Comparison of ENCODE assay signal across 13 cellular contexts in genomic region chr17:57915532-57915931, GRCh38. TPM values are rescaled to one million over a fixed set of nuclear protein-coding genes. Genes with fewer than 3 reads are reported as not detected.
DNase-seq lines count a peak whose midpoint lies in the region; ATAC-seq and TF ChIP-seq lines count a peak whose summit lies in the region.
"Had no signal": no experiment of that assay in that cellular context is flagged by ENCODE, and none has a peak within 500 bp of the region (broad histone marks: within the 10 kb centered on the region; RNA-seq: fewer than 3 reads in every experiment).

No MANE protein-coding gene starts in this region.

- 15 to 24% methylated on average over 10 of the region's 10 CpGs for WGBS in aorta, 2 donors

- DNase-seq in NCI-H345 (lab: John Stamatoyannopoulos, UW) (peak; percentile 27), NCI-H345 treated with DMSO at 0.1 percent for 48 hours (lab: John Stamatoyannopoulos, UW; ENCODE audit: unreplicated experiment) (no peak), fibroblast of peridontal ligament (ENCODE audit: extremely low read depth) (peak; percentile 23), nephron progenitor cell (peak; percentile 38), aorta (no peak), ureter (ENCODE audit: low spot score) (no peak)
- no peak for DNase-seq in activated CD4-positive, alpha-beta T cell treated with anti-CD3 and anti-CD28 coated beads, Interleukin-2, amount 10 ng/mL, durations not matched to agents 24 days and 14 days
- no peak for DNase-seq in activated T-cell treated with anti-CD3 and anti-CD28 coated beads, Interleukin-2, amount 50 U/mL, for 72 hours
- DNase-seq: activated effector memory CD4-positive, alpha-beta T cell treated with anti-CD3 and anti-CD28 coated beads, Interleukin-2, amount 50 U/mL, for 16 hours; effector CD4-positive, alpha-beta T cell; natural killer cell; stimulated activated CD4-positive, alpha-beta T cell treated with anti-CD3 and anti-CD28 coated beads, Interleukin-4, amount 100 ng/mL, for 1 hour had no signal

- peak overlapping the region; percentile 25 for H3K4me3 Mint-ChIP-seq in nephron progenitor cell
- no peak overlapping the region for H3K4me3 Mint-ChIP-seq in activated CD4-positive, alpha-beta T cell treated with anti-CD3 and anti-CD28 coated beads, Interleukin-2, amount 10 ng/mL, durations not matched to agents 24 days and 14 days
- no peak overlapping the region for H3K4me3 Mint-ChIP-seq in activated T-cell treated with anti-CD3 and anti-CD28 coated beads, Interleukin-2, amount 50 U/mL, for 72 hours
- H3K4me3 Mint-ChIP-seq: natural killer cell had no signal

- no peak overlapping the region for H3K4me3 ChIP-seq in aorta (ENCODE audit: low read length in 2 of 2)

- TF ChIP-seq CTCF in nephron progenitor cell (IDR thresholded peaks at IDR 0.05), result no peak

- peaks cover 86% of the 10 kb centered on the region for H3K4me1 Mint-ChIP-seq in nephron progenitor cell
- no peaks in the 10 kb centered on the region for H3K4me1 Mint-ChIP-seq in activated CD4-positive, alpha-beta T cell treated with anti-CD3 and anti-CD28 coated beads, Interleukin-2, amount 10 ng/mL, durations not matched to agents 24 days and 14 days
- H3K4me1 Mint-ChIP-seq in activated T-cell treated with anti-CD3 and anti-CD28 coated beads, Interleukin-2, amount 50 U/mL, for 72 hours (ENCODE audit: low read depth), result no peaks in the 10 kb centered on the region
- H3K4me1 Mint-ChIP-seq: natural killer cell had no signal

- no peaks in the 10 kb centered on the region for H3K36me3 Mint-ChIP-seq in nephron progenitor cell (ENCODE audit: low read depth)
- H3K36me3 Mint-ChIP-seq in activated CD4-positive, alpha-beta T cell treated with anti-CD3 and anti-CD28 coated beads, Interleukin-2, amount 10 ng/mL, durations not matched to agents 24 days and 14 days (ENCODE audit: low read depth), result no peaks in the 10 kb centered on the region
- H3K36me3 Mint-ChIP-seq in activated T-cell treated with anti-CD3 and anti-CD28 coated beads, Interleukin-2, amount 50 U/mL, for 72 hours (ENCODE audit: insufficient read depth in 2 of 2), result no peaks in the 10 kb centered on the region
- H3K36me3 Mint-ChIP-seq: natural killer cell had no signal

- H3K4me1 ChIP-seq in aorta (ENCODE audit: control insufficient read depth in 1 of 2, insufficient read depth in 2 of 2, low read length in 2 of 2), result peaks cover 0 to 5% of the 10 kb centered on the region in 2 donors

- H3K36me3 ChIP-seq in aorta (ENCODE audit: control insufficient read depth in 1 of 2, insufficient read depth in 2 of 2, low read length in 1 of 2), result no peaks in the 10 kb centered on the region

- H3K27ac ChIP-seq in aorta (ENCODE audit: low read depth in 1 of 2, low read length in 2 of 2), result no peak overlapping the region

- no peaks in the 10 kb centered on the region for H3K9me3 Mint-ChIP-seq in nephron progenitor cell
- H3K9me3 Mint-ChIP-seq in activated CD4-positive, alpha-beta T cell treated with anti-CD3 and anti-CD28 coated beads, Interleukin-2, amount 10 ng/mL, durations not matched to agents 24 days and 14 days, result no peaks in the 10 kb centered on the region
- H3K9me3 Mint-ChIP-seq in activated T-cell treated with anti-CD3 and anti-CD28 coated beads, Interleukin-2, amount 50 U/mL, for 72 hours, result no peaks in the 10 kb centered on the region
- H3K9me3 Mint-ChIP-seq: natural killer cell had no signal

- peak; percentile 34 for ATAC-seq in aorta (ENCODE audit: low FRiP score)
- ATAC-seq in activated T-cell treated with anti-CD3 and anti-CD28 coated beads, Interleukin-2, amount 50 U/mL, for 72 hours (replicated peaks in 1 of 2), result no peak
- ATAC-seq: HepG2, natural killer cell had no signal

- intact Hi-C loops in aorta (cut with DNase I), result no loop called here
- intact Hi-C loops in activated CD4-positive, alpha-beta T cell treated with anti-CD3 and anti-CD28 coated beads, Interleukin-2, amount 10 ng/mL, durations not matched to agents 24 days and 14 days (cut with micrococcal nuclease), result no loop called here

- peak overlapping the region; percentile 89 for H3K27ac Mint-ChIP-seq in nephron progenitor cell
- H3K27ac Mint-ChIP-seq in activated CD4-positive, alpha-beta T cell treated with anti-CD3 and anti-CD28 coated beads, Interleukin-2, amount 10 ng/mL, durations not matched to agents 24 days and 14 days, result no peak overlapping the region
- H3K27ac Mint-ChIP-seq in activated T-cell treated with anti-CD3 and anti-CD28 coated beads, Interleukin-2, amount 50 U/mL, for 72 hours, result no peak overlapping the region
- H3K27ac Mint-ChIP-seq: natural killer cell had no signal

- no peaks in the 10 kb centered on the region for H3K9me3 ChIP-seq in aorta (ENCODE audit: control insufficient read depth, low read length)

- peaks cover 10% of the 10 kb centered on the region for H3K27me3 Mint-ChIP-seq in nephron progenitor cell (ENCODE audit: low read depth, poor library complexity)
- peaks cover 12% of the 10 kb centered on the region for H3K27me3 Mint-ChIP-seq in activated CD4-positive, alpha-beta T cell treated with anti-CD3 and anti-CD28 coated beads, Interleukin-2, amount 10 ng/mL, durations not matched to agents 24 days and 14 days
- peaks cover 6% of the 10 kb centered on the region for H3K27me3 Mint-ChIP-seq in activated T-cell treated with anti-CD3 and anti-CD28 coated beads, Interleukin-2, amount 50 U/mL, for 72 hours (ENCODE audit: low read depth)

- H3K27me3 ChIP-seq in aorta (ENCODE audit: control insufficient read depth in 1 of 2, insufficient read depth in 2 of 2, low read length in 1 of 2), result no peaks in the 10 kb centered on the region

RNA-seq across cellular contexts. Expression of gene CUEDC1, which starts 39.7 kb away (rescaled TPM):
- total RNA-seq in aorta (10 to 100 TPM; 42.9 to 43.6 TPM), ureter (36.9 TPM)
- polyA plus RNA-seq in aorta, result 10 to 100 TPM; 25.4 to 26.7 TPM
- total RNA-seq in activated CD4-positive, alpha-beta T cell treated with anti-CD3 and anti-CD28 coated beads, Interleukin-2, amount 10 ng/mL, durations not matched to agents 24 days and 14 days, result 0.50 and 0.58 TPM in 2 replicates
- total RNA-seq in activated T-cell treated with anti-CD3 and anti-CD28 coated beads, Interleukin-2, amount 50 U/mL, for 72 hours, result 1 to 10 TPM; 1.1 to 1.4 TPM

Comparison
In these comparisons a context has a peak if more than half of its experiments do, and no peak if none do; other contexts are left out.
1. DNase-seq: peak in NCI-H345 (single experiment), fibroblast of peridontal ligament (single experiment) and nephron progenitor cell (single experiment); none in NCI-H345 treated with DMSO at 0.1 percent for 48 hours (single experiment), aorta (0 of 2), ureter (single experiment), activated CD4-positive, alpha-beta T cell treated with anti-CD3 and anti-CD28 coated beads, Interleukin-2, amount 10 ng/mL, durations not matched to agents 24 days and 14 days (single experiment) and activated T-cell treated with anti-CD3 and anti-CD28 coated beads, Interleukin-2, amount 50 U/mL, for 72 hours (0 of 2).
2. RNA of gene CUEDC1, which starts 39.7 kb away (total RNA-seq): 42.9 to 43.6 TPM in aorta and 36.9 TPM in ureter (single experiment); 1.1 to 1.4 TPM in activated T-cell treated with anti-CD3 and anti-CD28 coated beads, Interleukin-2, amount 50 U/mL, for 72 hours and 0.50 to 0.58 TPM in activated CD4-positive, alpha-beta T cell treated with anti-CD3 and anti-CD28 coated beads, Interleukin-2, amount 10 ng/mL, durations not matched to agents 24 days and 14 days; every median in the first group is over 10 times any median in the second.